Comparison of ENCODE assay signal across 10 cellular contexts in genomic region chr16:22787456-22788189, GRCh38.
A peak's percentile ranks its signal among the peaks of the same experiment; 100 is the strongest.
DNase-seq lines count a peak whose midpoint lies in the region.
"Had no signal": no experiment of that assay in that cellular context is flagged by ENCODE, and none has a peak within 500 bp of the region (broad histone marks: within the 10 kb centered on the region; RNA-seq: fewer than 3 reads in every experiment).

No MANE protein-coding gene starts in this region.

- DNase-seq in SKM-1 treated with dmso at 0.1 percent for 144 hours (lab: John Stamatoyannopoulos, UW; ENCODE audit: unreplicated experiment): peak; percentile 23
- no peak for DNase-seq in SKM-1 (lab: John Stamatoyannopoulos, UW; ENCODE audit: unreplicated experiment)
- DNase-seq in OCI-M1 (lab: John Stamatoyannopoulos, UW): peak; percentile 5
- DNase-seq in fibroblast of gingiva (ENCODE audit: low read depth): peak; percentile 65
- DNase-seq in stromal cell of bone marrow (ENCODE audit: low read depth): peak; percentile 57
- DNase-seq in NCI-H748 (lab: John Stamatoyannopoulos, UW; ENCODE audit: unreplicated experiment): no peak
- no peak for DNase-seq in NCI-H82 treated with DMSO at 0.1 percent for 48 hours (lab: John Stamatoyannopoulos, UW; ENCODE audit: unreplicated experiment)
- no peak for DNase-seq in NCI-H1092 treated with DMSO at 0.1 percent for 48 hours (lab: John Stamatoyannopoulos, UW)
- DNase-seq: kidney glomerular epithelial cell, stomach had no signal

Comparison
In these comparisons a context has a peak if more than half of its experiments do, and no peak if none do; other contexts are left out.
1. DNase-seq: peak in SKM-1 treated with dmso at 0.1 percent for 144 hours (single experiment), OCI-M1 (single experiment), fibroblast of gingiva (single experiment) and stromal cell of bone marrow (single experiment); none in SKM-1 (single experiment), NCI-H748 (single experiment), NCI-H82 treated with DMSO at 0.1 percent for 48 hours (single experiment) and NCI-H1092 treated with DMSO at 0.1 percent for 48 hours (single experiment).